ENCODE assay signal across 27 cellular contexts in the genomic region with DNA sequence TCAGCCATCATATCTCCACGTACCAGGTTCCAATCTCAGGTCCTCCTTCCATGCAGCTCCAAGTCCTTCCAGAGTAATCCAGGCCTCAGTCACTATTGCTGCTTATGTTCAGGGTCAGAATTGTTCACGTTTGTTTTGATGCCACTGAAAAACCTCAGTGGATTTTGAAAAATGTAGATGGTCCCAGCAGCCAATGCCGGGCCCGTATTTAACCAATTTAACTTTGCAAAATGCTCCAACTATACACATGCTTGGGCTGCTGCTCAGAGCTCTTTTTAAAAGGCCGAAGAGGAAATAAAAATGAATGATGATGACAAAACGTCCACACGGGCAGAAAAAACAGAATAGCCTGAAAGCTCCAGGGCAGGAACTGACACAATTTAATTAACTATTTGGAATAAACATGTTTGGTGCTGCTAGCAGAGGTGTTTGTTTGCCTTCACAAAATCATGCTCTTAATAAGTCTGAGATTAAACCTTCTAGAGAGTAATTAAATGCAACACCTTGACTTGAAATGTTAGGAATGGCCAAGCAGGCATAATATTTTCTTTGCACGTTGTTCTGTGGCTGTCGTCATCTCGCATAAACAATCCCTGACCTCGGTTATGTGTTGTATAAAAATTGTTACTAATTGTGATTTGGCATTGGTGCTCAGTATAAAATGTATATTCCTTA.
"Had no signal": no experiment of that assay in that cellular context is flagged by ENCODE, and none has a peak within 500 bp of the region (broad histone marks: within the 10 kb centered on the region; RNA-seq: fewer than 3 reads in every experiment).

No MANE protein-coding gene starts in this region.

- H3K4me1 ChIP-seq: tibial nerve had no signal

- H3K9me3 Mint-ChIP-seq: activated naive CD8-positive, alpha-beta T cell treated with anti-CD3 and anti-CD28 coated beads, Interleukin-2, amount 10 ng/mL, durations not matched to agents 7 days and 5 days; activated T-cell treated with anti-CD3 and anti-CD28 coated beads, Interleukin-2, amount 50 U/mL, for 24 hours; activated T-helper 2 cell treated with anti-CD3 and anti-CD28 coated beads, Interferon-gamma antibody, Interleukin-2, Interleukin-4, amounts not matched to agents 10 μg/mL and 5 μg/mL and 100 μg/mL, durations not matched to agents 14 hours and 24 hours and 36 hours; endodermal cell; natural killer cell; stimulated activated memory B cell treated with anti-CD40 and anti-IgM and Interleukin-4, amounts not matched to agents 10 μg/mL and 1 μg/mL and 100 μg/mL, for 72 hours; T-helper 1 cell treated with Interleukin-12 subunit alpha and Interleukin-12 subunit beta and Interleukin-4 antibody, amounts not matched to agents 30 μg/mL and 1 μg/mL, for 36 hours; WTC11 had no signal

- H3K27me3 ChIP-seq: stomach, suprapubic skin, tibial nerve had no signal

- H3K27ac ChIP-seq: epithelial cell of prostate, left ventricle myocardium inferior, stomach, suprapubic skin, tibial nerve had no signal

- H3K9me3 ChIP-seq: left ventricle myocardium inferior, stomach, suprapubic skin, tibial nerve had no signal

- H3K36me3 Mint-ChIP-seq: activated naive CD8-positive, alpha-beta T cell treated with anti-CD3 and anti-CD28 coated beads, Interleukin-2, amount 10 ng/mL, durations not matched to agents 7 days and 5 days; natural killer cell; stimulated activated memory B cell treated with anti-CD40 and anti-IgM and Interleukin-4, amounts not matched to agents 10 μg/mL and 1 μg/mL and 100 μg/mL, for 72 hours; WTC11 had no signal

- H3K4me3 ChIP-seq: left ventricle myocardium inferior, stomach, suprapubic skin, tibial nerve had no signal

- H3K27me3 Mint-ChIP-seq: activated naive CD8-positive, alpha-beta T cell treated with anti-CD3 and anti-CD28 coated beads, Interleukin-2, amount 10 ng/mL, durations not matched to agents 7 days and 5 days; stimulated activated memory B cell treated with anti-CD40 and anti-IgM and Interleukin-4, amounts not matched to agents 10 μg/mL and 1 μg/mL and 100 μg/mL, for 72 hours had no signal

- H3K4me1 Mint-ChIP-seq: activated naive CD8-positive, alpha-beta T cell treated with anti-CD3 and anti-CD28 coated beads, Interleukin-2, amount 10 ng/mL, durations not matched to agents 7 days and 5 days; natural killer cell; stimulated activated memory B cell treated with anti-CD40 and anti-IgM and Interleukin-4, amounts not matched to agents 10 μg/mL and 1 μg/mL and 100 μg/mL, for 72 hours had no signal

- H3K4me3 Mint-ChIP-seq: activated naive CD8-positive, alpha-beta T cell treated with anti-CD3 and anti-CD28 coated beads, Interleukin-2, amount 10 ng/mL, durations not matched to agents 7 days and 5 days; activated T-cell treated with anti-CD3 and anti-CD28 coated beads, Interleukin-2, amount 50 U/mL, for 24 hours; endodermal cell; natural killer cell; stimulated activated memory B cell treated with anti-CD40 and anti-IgM and Interleukin-4, amounts not matched to agents 10 μg/mL and 1 μg/mL and 100 μg/mL, for 72 hours; T-helper 1 cell treated with Interleukin-12 subunit alpha and Interleukin-12 subunit beta and Interleukin-4 antibody, amounts not matched to agents 30 μg/mL and 1 μg/mL, for 36 hours; WTC11 had no signal

- H3K36me3 ChIP-seq: left ventricle myocardium inferior, stomach, suprapubic skin, tibial nerve had no signal

- FAIRE-seq: small intestine, urothelium cell line had no signal

- ATAC-seq: natural killer cell; sciatic nerve; stimulated activated memory B cell treated with anti-CD40 and anti-IgM and Interleukin-4, amounts not matched to agents 10 μg/mL and 1 μg/mL and 100 μg/mL, for 72 hours; WTC11 had no signal

- DNase-seq: activated CD4-positive, alpha-beta T cell treated with anti-CD3 and anti-CD28 coated beads, Interleukin-2, amount 50 U/mL, for 4 hours; activated CD8-positive, alpha-beta memory T cell treated with anti-CD3 and anti-CD28 coated beads for 24 hours; activated CD8-positive, alpha-beta memory T cell treated with anti-CD3 and anti-CD28 coated beads, Interleukin-2, amount 50 U/mL, for 4 hours; activated naive CD4-positive, alpha-beta T cell; activated naive CD8-positive, alpha-beta T cell treated with anti-CD3 and anti-CD28 coated beads, Interleukin-2, amount 10 ng/mL, durations not matched to agents 7 days and 5 days; activated T-cell treated with anti-CD3 and anti-CD28 coated beads, Interleukin-2, amount 50 U/mL, for 24 hours; amniotic stem cell; cerebellar nuclear complex; cortex of kidney; endodermal cell; left ventricle myocardium inferior; midbrain; natural killer cell; nucleus accumbens; posterior cingulate gyrus; small intestine; stomach; T1000 had no signal

- H3K27ac Mint-ChIP-seq: activated naive CD8-positive, alpha-beta T cell treated with anti-CD3 and anti-CD28 coated beads, Interleukin-2, amount 10 ng/mL, durations not matched to agents 7 days and 5 days; activated T-cell treated with anti-CD3 and anti-CD28 coated beads, Interleukin-2, amount 50 U/mL, for 24 hours; activated T-helper 2 cell treated with anti-CD3 and anti-CD28 coated beads, Interferon-gamma antibody, Interleukin-2, Interleukin-4, amounts not matched to agents 10 μg/mL and 5 μg/mL and 100 μg/mL, durations not matched to agents 14 hours and 24 hours and 36 hours; endodermal cell; natural killer cell; stimulated activated memory B cell treated with anti-CD40 and anti-IgM and Interleukin-4, amounts not matched to agents 10 μg/mL and 1 μg/mL and 100 μg/mL, for 72 hours; T-helper 1 cell treated with Interleukin-12 subunit alpha and Interleukin-12 subunit beta and Interleukin-4 antibody, amounts not matched to agents 30 μg/mL and 1 μg/mL, for 36 hours; WTC11 had no signal
